9 cellular contexts compared by ENCODE assay signal in the genomic region with DNA sequence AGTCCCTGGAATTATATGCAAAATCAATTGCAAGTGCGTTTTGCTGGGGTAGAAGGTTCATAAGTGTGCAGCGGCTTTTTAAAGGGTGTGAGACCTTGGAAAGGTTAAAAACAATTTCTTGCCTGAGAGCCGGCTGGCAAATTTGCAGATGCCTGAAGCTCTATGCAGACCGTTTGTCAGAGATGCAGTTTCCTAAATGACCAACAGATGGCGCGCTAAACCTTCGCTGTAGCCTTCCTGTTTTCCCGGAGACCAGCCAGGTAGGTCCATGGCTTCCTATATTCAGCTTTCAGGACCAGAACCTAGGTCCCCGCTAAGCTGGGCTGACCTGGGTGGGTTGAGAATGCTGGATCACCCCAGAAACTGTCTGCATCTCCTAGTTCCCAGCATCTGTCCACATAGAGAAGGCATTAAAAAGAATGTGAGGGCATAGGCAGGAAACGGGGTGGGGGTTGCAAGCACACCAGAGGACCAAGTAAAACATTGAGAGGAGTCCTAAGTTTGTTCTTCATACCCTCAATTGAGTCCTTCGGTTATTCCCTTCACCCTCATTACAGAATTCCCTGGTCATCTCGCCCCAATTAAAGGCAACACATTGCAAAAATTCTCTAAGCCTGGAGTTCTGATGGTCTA. TPM values are rescaled to one million over a fixed set of nuclear protein-coding genes. Genes with fewer than 3 reads are reported as not detected.
DNase-seq lines count a peak whose midpoint lies in the region; ATAC-seq, FAIRE-seq and TF ChIP-seq lines count a peak whose summit lies in the region.
"Had no signal": no experiment of that assay in that cellular context is flagged by ENCODE, and none has a peak within 500 bp of the region (broad histone marks: within the 10 kb centered on the region; RNA-seq: fewer than 3 reads in every experiment).

No MANE protein-coding gene starts in this region.

- no peak overlapping the region for H3K27ac Mint-ChIP-seq in activated naive CD8-positive, alpha-beta T cell treated with anti-CD3 and anti-CD28 coated beads, Interleukin-2, amount 10 ng/mL, durations not matched to agents 7 days and 5 days
- H3K27ac Mint-ChIP-seq in progenitor cell of endocrine pancreas, result peak overlapping the region; percentile 35
- H3K27ac Mint-ChIP-seq: activated naive CD4-positive, alpha-beta T cell treated with anti-CD3 and anti-CD28 coated beads, Interleukin-2, amount 50 U/mL, for 72 hours had no signal

- H3K4me3 ChIP-seq in KMS-11 (IDR thresholded peaks at IDR 0.05; ENCODE audit: insufficient read depth, low read depth, low read length), result no peak overlapping the region
- no peak overlapping the region for H3K4me3 ChIP-seq in cardiac muscle cell

- H3K27me3 ChIP-seq in KMS-11 (ENCODE audit: insufficient read depth, low read depth) (peaks cover 5% of the 10 kb centered on the region; the same call in 1 of the 2 replicates), cardiac muscle cell (peaks cover 47% of the 10 kb centered on the region)

- no peak overlapping the region for H3K9ac ChIP-seq in KMS-11

- no peaks in the 10 kb centered on the region for H3K9me3 ChIP-seq in cardiac muscle cell (ENCODE audit: low read depth)

- no peak overlapping the region for H2AFZ ChIP-seq in KMS-11 (ENCODE audit: low read depth)

- H3K4me1 Mint-ChIP-seq in activated naive CD8-positive, alpha-beta T cell treated with anti-CD3 and anti-CD28 coated beads, Interleukin-2, amount 10 ng/mL, durations not matched to agents 7 days and 5 days, result no peaks in the 10 kb centered on the region
- H3K4me1 Mint-ChIP-seq in progenitor cell of endocrine pancreas (ENCODE audit: low read depth), result no peaks in the 10 kb centered on the region

- POLR2A ChIA-PET in activated naive CD8-positive, alpha-beta T cell treated with anti-CD3 and anti-CD28 coated beads, Interleukin-2, amount 10 ng/mL, durations not matched to agents 7 days and 5 days (lab: Charles Lee), result no interaction called here

- no peak overlapping the region for H3K4me2 ChIP-seq in KMS-11

- no peaks in the 10 kb centered on the region for H3K9me3 Mint-ChIP-seq in activated naive CD8-positive, alpha-beta T cell treated with anti-CD3 and anti-CD28 coated beads, Interleukin-2, amount 10 ng/mL, durations not matched to agents 7 days and 5 days
- peaks cover 3% of the 10 kb centered on the region for H3K9me3 Mint-ChIP-seq in progenitor cell of endocrine pancreas (ENCODE audit: low read depth)

- peak; percentile 47 for ATAC-seq in activated naive CD8-positive, alpha-beta T cell treated with anti-CD3 and anti-CD28 coated beads, Interleukin-2, amount 10 ng/mL, durations not matched to agents 7 days and 5 days (ENCODE audit: low read depth)
- ATAC-seq in GM19324 (IDR thresholded peaks at IDR 0.05; ENCODE audit: low FRiP score, unreplicated experiment) (no peak), GM21423 (IDR thresholded peaks at IDR 0.05; ENCODE audit: unreplicated experiment) (no peak)

- no peaks in the 10 kb centered on the region for H3K36me3 Mint-ChIP-seq in activated naive CD8-positive, alpha-beta T cell treated with anti-CD3 and anti-CD28 coated beads, Interleukin-2, amount 10 ng/mL, durations not matched to agents 7 days and 5 days
- H3K36me3 Mint-ChIP-seq in progenitor cell of endocrine pancreas (ENCODE audit: insufficient read depth), result no peaks in the 10 kb centered on the region

- peak; percentile 92 for TF ChIP-seq CTCF in KMS-11 (conservative IDR thresholded peaks at IDR 0.05; ENCODE audit: low read depth, low read length)
- peak; percentile 90 for TF ChIP-seq CTCF in cardiac muscle cell (IDR thresholded peaks at IDR 0.05; ENCODE audit: low read depth, low read length)
- peak; percentile 90 for TF ChIP-seq CTCF in progenitor cell of endocrine pancreas (IDR thresholded peaks at IDR 0.05; ENCODE audit: unreplicated experiment)

- H3K4me1 ChIP-seq in KMS-11 (ENCODE audit: low read depth, poor library complexity, severe bottlenecking), result no peaks in the 10 kb centered on the region
- H3K4me1 ChIP-seq in cardiac muscle cell (ENCODE audit: low read depth), result no peaks in the 10 kb centered on the region

- peaks cover 23% of the 10 kb centered on the region for H3K27me3 Mint-ChIP-seq in activated naive CD8-positive, alpha-beta T cell treated with anti-CD3 and anti-CD28 coated beads, Interleukin-2, amount 10 ng/mL, durations not matched to agents 7 days and 5 days
- peaks cover 86% of the 10 kb centered on the region for H3K27me3 Mint-ChIP-seq in progenitor cell of endocrine pancreas

- no peaks in the 10 kb centered on the region for H3K36me3 ChIP-seq in KMS-11 (ENCODE audit: insufficient read depth)
- H3K36me3 ChIP-seq in cardiac muscle cell, result no peaks in the 10 kb centered on the region

- peak; percentile 80 for DNase-seq in OCI-M1 (lab: John Stamatoyannopoulos, UW)
- peak; percentile 57 for DNase-seq in activated naive CD8-positive, alpha-beta T cell treated with anti-CD3 and anti-CD28 coated beads, Interleukin-2, amount 10 ng/mL, durations not matched to agents 7 days and 5 days
- DNase-seq in cardiac muscle cell (ENCODE audit: low read depth in 1 of 2, low spot score in 1 of 2), result peak; percentile 74 to 84
- peak; percentile 82 for DNase-seq in progenitor cell of endocrine pancreas (ENCODE audit: low spot score, unreplicated experiment)

- FAIRE-seq in G401.6 (lab: Jason Lieb, UNC), result peak; percentile 42

- no peaks in the 10 kb centered on the region for H4K20me1 ChIP-seq in KMS-11 (ENCODE audit: insufficient read depth)

- H3K79me2 ChIP-seq in KMS-11 (ENCODE audit: insufficient read depth, low read depth), result no peaks in the 10 kb centered on the region

- H3K27ac ChIP-seq in KMS-11 (no peak overlapping the region), cardiac muscle cell (no peak overlapping the region)

- H3K4me3 Mint-ChIP-seq in activated naive CD8-positive, alpha-beta T cell treated with anti-CD3 and anti-CD28 coated beads, Interleukin-2, amount 10 ng/mL, durations not matched to agents 7 days and 5 days, result no peak overlapping the region
- H3K4me3 Mint-ChIP-seq in progenitor cell of endocrine pancreas (ENCODE audit: low read depth), result no peak overlapping the region

RNA-seq across cellular contexts. Expression of gene NOS1, which starts 5.7 kb away (rescaled TPM):
- not detected for total RNA-seq in activated naive CD8-positive, alpha-beta T cell treated with anti-CD3 and anti-CD28 coated beads, Interleukin-2, amount 10 ng/mL, durations not matched to agents 7 days and 5 days
- total RNA-seq in cardiac muscle cell, result not detected in 2 replicates
- polyA plus RNA-seq in cardiac muscle cell, result not detected in 2 replicates
- total RNA-seq in progenitor cell of endocrine pancreas, result 0.48 and 0.49 TPM in 2 replicates
